12 cellular contexts compared by ENCODE assay signal in genomic region chr4:7811536-7812190, GRCh38.
DNase-seq lines count a peak whose midpoint lies in the region; ATAC-seq and TF ChIP-seq lines count a peak whose summit lies in the region.
"Had no signal": no experiment of that assay in that cellular context is flagged by ENCODE, and none has a peak within 500 bp of the region (broad histone marks: within the 10 kb centered on the region; RNA-seq: fewer than 3 reads in every experiment).

No MANE protein-coding gene starts in this region.

- DNase-seq in amniotic stem cell (lab: John Stamatoyannopoulos, UW) (peak; percentile 78), heart right ventricle (peak; percentile 64 to 70), nephron progenitor cell (no peak), aorta (no peak), NCI-H2029 (lab: John Stamatoyannopoulos, UW) (no peak), NCI-H2081 (lab: John Stamatoyannopoulos, UW) (no peak)
- DNase-seq: activated CD4-positive, alpha-beta T cell treated with anti-CD3 and anti-CD28 coated beads, Interleukin-2, amount 50 U/mL, for 48 hours; activated naive CD8-positive, alpha-beta T cell treated with anti-CD3 and anti-CD28 coated beads for 36 hours; NCI-H1105 treated with DMSO at 0.1 percent for 48 hours; NCI-H82; SK-N-SH had no signal

- no peaks in the 10 kb centered on the region for H3K9me3 ChIP-seq in heart right ventricle
- H3K9me3 ChIP-seq in aorta (ENCODE audit: control insufficient read depth, low read length): no peaks in the 10 kb centered on the region
- H3K9me3 ChIP-seq: SK-N-SH had no signal

- peaks cover 71% of the 10 kb centered on the region for H3K4me1 Mint-ChIP-seq in nephron progenitor cell

- intact Hi-C loops in heart right ventricle (cut with DNase I): loop anchor here in 2 of 10 donors (10.0 kb wide), 2 partner anchors 103 to 383 kb away; partner anchors contain the start of gene SH3TC1 (in 1 of the 2)
- intact Hi-C loops in aorta (cut with DNase I): no loop called here

- H3K36me3 Mint-ChIP-seq in nephron progenitor cell (ENCODE audit: low read depth): peaks cover 73% of the 10 kb centered on the region

- H3K4me1 ChIP-seq in heart right ventricle (peaks cover 7 to 53% (median 26%) of the 10 kb centered on the region in 9 donors), aorta (ENCODE audit: control insufficient read depth in 1 of 2, insufficient read depth in 2 of 2, low read length in 2 of 2) (peaks cover 2 to 3% of the 10 kb centered on the region in 2 donors)

- no peaks in the 10 kb centered on the region for H3K27me3 ChIP-seq in heart right ventricle
- no peaks in the 10 kb centered on the region for H3K27me3 ChIP-seq in aorta (ENCODE audit: control insufficient read depth in 1 of 2, insufficient read depth in 2 of 2, low read length in 1 of 2)

- no peak for TF ChIP-seq CTCF in heart right ventricle (IDR thresholded peaks at IDR 0.05)
- TF ChIP-seq CTCF in nephron progenitor cell (IDR thresholded peaks at IDR 0.05): no peak

- WGBS in heart right ventricle, 2 donors: 72 to 81% methylated on average over 25 of the region's 25 CpGs
- WGBS in aorta, 2 donors: 72 to 79% methylated on average over 25 of the region's 25 CpGs

- H3K4me3 ChIP-seq in heart right ventricle (peak overlapping the region in 1 of 10 donors; percentile 12), aorta (ENCODE audit: low read length in 2 of 2) (no peak overlapping the region)

- peak overlapping the region; percentile 82 for H3K27ac Mint-ChIP-seq in nephron progenitor cell

- peaks cover 0 to 46% (median 14%) of the 10 kb centered on the region in 9 donors for H3K36me3 ChIP-seq in heart right ventricle
- H3K36me3 ChIP-seq in aorta (ENCODE audit: control insufficient read depth in 1 of 2, insufficient read depth in 2 of 2, low read length in 1 of 2): no peaks in the 10 kb centered on the region

- H3K27ac ChIP-seq in heart right ventricle (peak overlapping the region in 9 of 10 donors; percentile 67 to 84 (median 80)), aorta (ENCODE audit: low read depth in 1 of 2, low read length in 2 of 2) (no peak overlapping the region)

- no peak overlapping the region for H3K4me3 Mint-ChIP-seq in nephron progenitor cell
- H3K4me3 Mint-ChIP-seq: activated naive CD8-positive, alpha-beta T cell treated with anti-CD3 and anti-CD28 coated beads for 36 hours had no signal

- no peaks in the 10 kb centered on the region for H3K9me3 Mint-ChIP-seq in nephron progenitor cell
- H3K9me3 Mint-ChIP-seq: activated naive CD8-positive, alpha-beta T cell treated with anti-CD3 and anti-CD28 coated beads for 36 hours had no signal

- peaks cover 11% of the 10 kb centered on the region for H3K27me3 Mint-ChIP-seq in nephron progenitor cell (ENCODE audit: low read depth, poor library complexity)
- H3K27me3 Mint-ChIP-seq: activated naive CD8-positive, alpha-beta T cell treated with anti-CD3 and anti-CD28 coated beads for 36 hours had no signal

- ATAC-seq in heart right ventricle: peak; percentile 63 to 85 (median 76)
- peak; percentile 26 for ATAC-seq in aorta (ENCODE audit: low FRiP score)
- no peak for ATAC-seq in HG02610 (IDR thresholded peaks at IDR 0.05; ENCODE audit: unreplicated experiment)

Comparison
In these comparisons a context has a peak if more than half of its experiments do, and no peak if none do; other contexts are left out.
1. DNase-seq: peak in amniotic stem cell (single experiment) and heart right ventricle (2 of 2); none in nephron progenitor cell (single experiment), aorta (0 of 2), NCI-H2029 (single experiment) and NCI-H2081 (0 of 2).
2. H3K27ac ChIP-seq: peak in heart right ventricle (9 of 10); none in aorta (0 of 2).